ENCODE assay signal across 14 cellular contexts in genomic region chr10:49253340-49253739, GRCh38. TPM values are rescaled to one million over a fixed set of nuclear protein-coding genes. Genes with fewer than 3 reads are reported as not detected.
DNase-seq lines count a peak whose midpoint lies in the region; ATAC-seq and TF ChIP-seq lines count a peak whose summit lies in the region.
"Had no signal": no experiment of that assay in that cellular context is flagged by ENCODE, and none has a peak within 500 bp of the region (broad histone marks: within the 10 kb centered on the region; RNA-seq: fewer than 3 reads in every experiment).

No MANE protein-coding gene starts in this region.

- no peak overlapping the region for H3K4me3 Mint-ChIP-seq in T-cell
- no peak overlapping the region for H3K4me3 Mint-ChIP-seq in immature natural killer cell

- CTCF ChIA-PET in T-cell (lab: Charles Lee), result no interaction called here

- intact Hi-C loops in left ventricle myocardium inferior (cut with micrococcal nuclease), result no loop called here
- intact Hi-C loops in right cardiac atrium (cut with DNase I), result no loop called here

- ATAC-seq in right cardiac atrium, result no peak
- peak in 3 of 4 experiments; percentile 9 to 32 (median 21) for ATAC-seq in T-cell (replicated peaks in 1 of 4)
- no peak for ATAC-seq in HG02885 (IDR thresholded peaks at IDR 0.05; ENCODE audit: poor library complexity, unreplicated experiment)

- no peaks in the 10 kb centered on the region for H3K27me3 ChIP-seq in left ventricle myocardium inferior (ENCODE audit: low read depth)
- no peaks in the 10 kb centered on the region for H3K27me3 ChIP-seq in right cardiac atrium (ENCODE audit: control insufficient read depth, insufficient read depth)
- H3K27me3 ChIP-seq in brain microvascular endothelial cell (replicated peaks), result no peaks in the 10 kb centered on the region

- no peaks in the 10 kb centered on the region for H3K36me3 Mint-ChIP-seq in T-cell
- H3K36me3 Mint-ChIP-seq in immature natural killer cell, result peaks cover 0 to 3% (median under 1%) of the 10 kb centered on the region in 3 donors

- H3K27ac Mint-ChIP-seq in T-cell (no peak overlapping the region), immature natural killer cell (no peak overlapping the region)

- H3K4me3 ChIP-seq in left ventricle myocardium inferior, result no peak overlapping the region
- no peak overlapping the region for H3K4me3 ChIP-seq in right cardiac atrium (ENCODE audit: low read length)
- no peak overlapping the region for H3K4me3 ChIP-seq in brain microvascular endothelial cell (ENCODE audit: low read depth, low read length)

- H3K36me3 ChIP-seq in left ventricle myocardium inferior, result no peaks in the 10 kb centered on the region
- no peaks in the 10 kb centered on the region for H3K36me3 ChIP-seq in brain microvascular endothelial cell (replicated peaks)

- H3K4me1 ChIP-seq in left ventricle myocardium inferior, result peaks cover 20% of the 10 kb centered on the region
- H3K4me1 ChIP-seq in right cardiac atrium (ENCODE audit: control insufficient read depth, insufficient read depth, low read length), result no peaks in the 10 kb centered on the region

- no peak for DNase-seq in left ventricle myocardium inferior
- DNase-seq in right cardiac atrium, result no peak
- DNase-seq in T-cell, result peak in 1 of 34 experiments; percentile 21
- DNase-seq in immature natural killer cell, result peak; percentile 18 to 39 (median 26)
- DNase-seq in brain microvascular endothelial cell, result no peak
- DNase-seq in NCI-H345 treated with DMSO at 0.1 percent for 48 hours (lab: John Stamatoyannopoulos, UW; ENCODE audit: unreplicated experiment), result no peak
- DNase-seq: C1 segment of cervical spinal cord, GOT3, NCI-H187 treated with DMSO at 0.1 percent for 48 hours, NCI-H446, OCI-M1 had no signal

- POLR2A ChIA-PET in T-cell (lab: Charles Lee), result no interaction called here

- no peaks in the 10 kb centered on the region for H3K27me3 Mint-ChIP-seq in T-cell
- peaks cover 0 to 3% (median 0%) of the 10 kb centered on the region in 3 donors for H3K27me3 Mint-ChIP-seq in immature natural killer cell (ENCODE audit: low read depth in 3 of 3)

- peak overlapping the region; percentile 27 for H3K27ac ChIP-seq in left ventricle myocardium inferior (replicated peaks)
- H3K27ac ChIP-seq in right cardiac atrium (ENCODE audit: low read length), result no peak overlapping the region
- H3K27ac ChIP-seq in brain microvascular endothelial cell, result no peak overlapping the region

- no peaks in the 10 kb centered on the region for H3K9me3 Mint-ChIP-seq in T-cell
- no peaks in the 10 kb centered on the region for H3K9me3 Mint-ChIP-seq in immature natural killer cell

- in situ Hi-C loops in brain microvascular endothelial cell (cut with HindIII; ENCODE audit: low pct_ligation_motif_present, low sequenced_read_pairs), result no loop called here

- 90% methylated on average over 2 of the region's 2 CpGs for WGBS in right cardiac atrium

- peaks cover 4% of the 10 kb centered on the region for H3K9me3 ChIP-seq in left ventricle myocardium inferior (replicated peaks)
- no peaks in the 10 kb centered on the region for H3K9me3 ChIP-seq in right cardiac atrium (ENCODE audit: control insufficient read depth, low read length)

- TF ChIP-seq CTCF in left ventricle myocardium inferior (IDR thresholded peaks at IDR 0.05; ENCODE audit: borderline replicate concordance), result no peak
- no peak for TF ChIP-seq CTCF in brain microvascular endothelial cell (IDR thresholded peaks at IDR 0.05; ENCODE audit: low read depth, low read length, missing control alignments)

- H3K4me1 Mint-ChIP-seq in T-cell (peaks cover 0 to 5% (median 3%) of the 10 kb centered on the region in 3 donors), immature natural killer cell (peaks cover 3 to 19% of the 10 kb centered on the region in 2 donors)

RNA-seq across cellular contexts. Expression of gene C10orf71, which starts 45.6 kb away (rescaled TPM):
- total RNA-seq in left ventricle myocardium inferior (136 TPM), right cardiac atrium (10 to 100 TPM; 29.3 to 98.9 (median 73.2) TPM), T-cell (not detected)
- polyA plus RNA-seq in right cardiac atrium (27.8 TPM), immature natural killer cell (not detected)
- total RNA-seq: Daoy, RPMI7951 had no signal

Comparison
In these comparisons a context has a peak if more than half of its experiments do, and no peak if none do; other contexts are left out.
1. DNase-seq: peak in immature natural killer cell (3 of 3); none in left ventricle myocardium inferior (single experiment), right cardiac atrium (0 of 3), brain microvascular endothelial cell (single experiment) and NCI-H345 treated with DMSO at 0.1 percent for 48 hours (single experiment).
2. ATAC-seq: peak in T-cell (3 of 4); none in right cardiac atrium (0 of 2) and HG02885 (single experiment).
3. RNA of gene C10orf71, which starts 45.6 kb away (total RNA-seq): 136 TPM in left ventricle myocardium inferior (single experiment) and 29.3 to 98.9 TPM in right cardiac atrium; not detected in T-cell; every median in the first group is over 10 times any median in the second.